In genomic region chr1:32275424-32275823, GRCh38 we compare ENCODE assay signal across 15 cellular contexts. TPM values are rescaled to one million over a fixed set of nuclear protein-coding genes. Genes with fewer than 3 reads are reported as not detected.
DNase-seq lines count a peak whose midpoint lies in the region; ATAC-seq and TF ChIP-seq lines count a peak whose summit lies in the region.
"Had no signal": no experiment of that assay in that cellular context is flagged by ENCODE, and none has a peak within 500 bp of the region (broad histone marks: within the 10 kb centered on the region; RNA-seq: fewer than 3 reads in every experiment).

No MANE protein-coding gene starts in this region.

- WGBS in esophagus muscularis mucosa, result 8% methylated on average over 2 of the region's 41 CpGs

- TF ChIP-seq POLR2A in esophagus muscularis mucosa (IDR thresholded peaks at IDR 0.05; ENCODE audit: low read depth), result no peak

- H3K27me3 ChIP-seq in OCI-LY1 (ENCODE audit: insufficient read depth, low read length), result no peaks in the 10 kb centered on the region
- peaks cover 0 to 53% (median 12%) of the 10 kb centered on the region in 4 donors for H3K27me3 ChIP-seq in esophagus muscularis mucosa
- H3K27me3 ChIP-seq: right lobe of liver had no signal

- H4K20me1 ChIP-seq in OCI-LY1 (ENCODE audit: insufficient read depth, low read length), result no peaks in the 10 kb centered on the region

- H3K36me3 Mint-ChIP-seq in stimulated activated effector memory CD8-positive, alpha-beta T cell treated with anti-CD3 and anti-CD28 coated beads, Interleukin-12 subunit alpha, Interleukin-12 subunit beta, amount 100 ng/mL, for 72 hours, result peaks cover 100% of the 10 kb centered on the region
- H3K36me3 Mint-ChIP-seq: mesothelial cell of epicardium had no signal

- intact Hi-C loops in esophagus muscularis mucosa (cut with DNase I), result no loop called here

- H3K79me2 ChIP-seq in OCI-LY1 (ENCODE audit: insufficient read depth, low read length), result no peaks in the 10 kb centered on the region

- H3K4me2 ChIP-seq in OCI-LY1 (ENCODE audit: low read length), result no peak overlapping the region; the same call in 1 of the 2 replicates

- H3K9ac ChIP-seq in OCI-LY1 (ENCODE audit: low read length), result no peak overlapping the region

- no peak for ATAC-seq in stimulated activated effector memory CD8-positive, alpha-beta T cell treated with anti-CD3 and anti-CD28 coated beads, Interleukin-12 subunit alpha, Interleukin-12 subunit beta, amount 100 ng/mL, for 72 hours
- ATAC-seq in GM19463 (IDR thresholded peaks at IDR 0.05; ENCODE audit: unreplicated experiment), result no peak
- ATAC-seq: gastroesophageal sphincter had no signal

- H3K9me3 Mint-ChIP-seq in stimulated activated effector memory CD8-positive, alpha-beta T cell treated with anti-CD3 and anti-CD28 coated beads, Interleukin-12 subunit alpha, Interleukin-12 subunit beta, amount 100 ng/mL, for 72 hours, result no peaks in the 10 kb centered on the region
- H3K9me3 Mint-ChIP-seq: mesothelial cell of epicardium had no signal

- H3K27ac ChIP-seq in OCI-LY1 (ENCODE audit: low read depth, low read length, poor library complexity, severe bottlenecking) (no peak overlapping the region), esophagus muscularis mucosa (replicated peaks in 1 of 4) (no peak overlapping the region)
- H3K27ac ChIP-seq: gastroesophageal sphincter, right lobe of liver had no signal

- no peak for TF ChIP-seq EP300 in esophagus muscularis mucosa (IDR thresholded peaks at IDR 0.05)

- no peaks in the 10 kb centered on the region for H3F3A ChIP-seq in OCI-LY1 (ENCODE audit: insufficient read depth, low read length)

- H3K4me1 ChIP-seq in OCI-LY1 (ENCODE audit: insufficient read depth, low read length, severe bottlenecking), result peaks cover 36% of the 10 kb centered on the region
- H3K4me1 ChIP-seq in esophagus muscularis mucosa, result peaks cover 0 to 6% (median 3%) of the 10 kb centered on the region in 4 donors
- H3K4me1 ChIP-seq: right lobe of liver had no signal

- peaks cover 51% of the 10 kb centered on the region for H3K36me3 ChIP-seq in OCI-LY1 (ENCODE audit: insufficient read depth, low read length)
- H3K36me3 ChIP-seq in esophagus muscularis mucosa, result no peaks in the 10 kb centered on the region
- H3K36me3 ChIP-seq: gastroesophageal sphincter, right lobe of liver had no signal

- no peak overlapping the region for H3K4me3 Mint-ChIP-seq in stimulated activated effector memory CD8-positive, alpha-beta T cell treated with anti-CD3 and anti-CD28 coated beads, Interleukin-12 subunit alpha, Interleukin-12 subunit beta, amount 100 ng/mL, for 72 hours
- H3K4me3 Mint-ChIP-seq: mesothelial cell of epicardium had no signal

- H3K9me2 ChIP-seq in OCI-LY1 (ENCODE audit: low read depth, low read length), result no peaks in the 10 kb centered on the region

- no peak overlapping the region for H2AFZ ChIP-seq in OCI-LY1 (ENCODE audit: low read length)

- H3K4me3 ChIP-seq in OCI-LY1 (ENCODE audit: low read depth, low read length, poor library complexity, severe bottlenecking) (peak overlapping the region; percentile 68), esophagus muscularis mucosa (peak overlapping the region in 3 of 4 donors; percentile 4 to 16 (median 7))
- H3K4me3 ChIP-seq: right lobe of liver had no signal

- DNase-seq in NCI-H2029 (lab: John Stamatoyannopoulos, UW) (peak; percentile 3), NCI-H2029 treated with DMSO at 0.1 percent for 48 hours (lab: John Stamatoyannopoulos, UW) (no peak), esophagus muscularis mucosa (ENCODE audit: extremely low spot score) (no peak), D341Med (ENCODE audit: low spot score) (no peak), NCI-H69 (lab: John Stamatoyannopoulos, UW) (no peak)
- no peak for DNase-seq in stimulated activated effector memory CD8-positive, alpha-beta T cell treated with anti-CD3 and anti-CD28 coated beads, Interleukin-12 subunit alpha, Interleukin-12 subunit beta, amount 100 ng/mL, for 72 hours (ENCODE audit: low spot score in 2 of 2)
- DNase-seq: 8988T, cortex of kidney, NCI-H146, right lobe of liver had no signal

- peak overlapping the region; percentile 95 for H3K27ac Mint-ChIP-seq in stimulated activated effector memory CD8-positive, alpha-beta T cell treated with anti-CD3 and anti-CD28 coated beads, Interleukin-12 subunit alpha, Interleukin-12 subunit beta, amount 100 ng/mL, for 72 hours
- H3K27ac Mint-ChIP-seq: mesothelial cell of epicardium had no signal

- H3K9me3 ChIP-seq in OCI-LY1 (ENCODE audit: low read length) (no peaks in the 10 kb centered on the region), esophagus muscularis mucosa (no peaks in the 10 kb centered on the region)
- H3K9me3 ChIP-seq: gastroesophageal sphincter, right lobe of liver had no signal

- H3K4me1 Mint-ChIP-seq in stimulated activated effector memory CD8-positive, alpha-beta T cell treated with anti-CD3 and anti-CD28 coated beads, Interleukin-12 subunit alpha, Interleukin-12 subunit beta, amount 100 ng/mL, for 72 hours, result peaks cover 47% of the 10 kb centered on the region

- TF ChIP-seq CTCF in OCI-LY1 (IDR thresholded peaks at IDR 0.05; ENCODE audit: low read length) (no peak), esophagus muscularis mucosa (IDR thresholded peaks at IDR 0.05) (no peak)

RNA-seq across cellular contexts. Expression of gene HDAC1, which starts 16.5 kb away (rescaled TPM):
- total RNA-seq in esophagus muscularis mucosa, result 10 to 100 TPM; 42.8 to 70.4 (median 51.4) TPM

RNA-seq across cellular contexts. Expression of gene LCK, which starts 24.4 kb away (rescaled TPM):
- 1 to 10 TPM in 2 of 4 donors, under 1 TPM in 2; 0.42 to 2.8 (median 1.1) TPM for total RNA-seq in esophagus muscularis mucosa

RNA-seq across cellular contexts. Expression of gene FAM167B, which starts 28.4 kb away (rescaled TPM):
- total RNA-seq in esophagus muscularis mucosa, result 1 to 10 TPM in 3 of 4 donors, under 1 TPM in 1; 0.83 to 6.7 (median 4.7) TPM
- total RNA-seq: Daoy had no signal

RNA-seq across cellular contexts. Expression of gene EIF3I, which starts 53.2 kb away (rescaled TPM):
- total RNA-seq in esophagus muscularis mucosa, result 100 to 1,000 TPM; 141 to 214 (median 167) TPM

RNA-seq across cellular contexts. Expression of gene TMEM234, which starts 53.3 kb away (rescaled TPM):
- total RNA-seq in esophagus muscularis mucosa, result 1 to 10 TPM; 6.6 to 10.0 (median 8.2) TPM
